In the genomic region with DNA sequence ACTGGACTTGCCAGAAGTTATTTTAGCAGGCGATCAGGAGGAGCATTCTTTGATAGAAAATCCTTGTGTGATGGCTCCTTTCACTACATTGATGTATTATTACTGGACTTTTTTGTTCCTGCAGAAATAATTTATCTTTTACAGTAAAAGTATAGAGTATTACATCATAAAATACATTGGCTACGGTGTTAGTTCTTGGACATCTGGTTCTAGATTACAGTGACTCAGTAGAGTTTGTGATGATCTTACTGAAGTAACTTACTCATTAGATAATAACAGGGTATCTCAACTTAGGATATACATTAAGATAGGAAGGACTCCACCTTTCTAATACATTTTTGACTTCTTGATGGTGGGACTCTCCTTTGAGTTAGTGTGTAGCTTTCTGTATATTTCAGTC, we compare ENCODE assay signal across 11 cellular contexts. TPM values are rescaled to one million over a fixed set of nuclear protein-coding genes. Genes with fewer than 3 reads are reported as not detected.
A peak's percentile ranks its signal among the peaks of the same experiment; 100 is the strongest.
DNase-seq lines count a peak whose midpoint lies in the region; ATAC-seq and TF ChIP-seq lines count a peak whose summit lies in the region.
"Had no signal": no experiment of that assay in that cellular context is flagged by ENCODE, and none has a peak within 500 bp of the region (broad histone marks: within the 10 kb centered on the region; RNA-seq: fewer than 3 reads in every experiment).

No MANE protein-coding gene starts in this region.

- peak overlapping the region; percentile 61 for H3K4me3 Mint-ChIP-seq in progenitor cell of endocrine pancreas (ENCODE audit: low read depth)

- H3K9me3 ChIP-seq in BLaER1 treated with 17β-estradiol and CSF1 and Interleukin-3, amounts not matched to agents 10 nM and 100 nM (replicated peaks in 1 of 11), result peaks cover 18 to 41% (median 28%) of the 10 kb centered on the region in 11 experiments; a peak in 18 of 22 replicates
- H3K9me3 ChIP-seq: lower lobe of right lung had no signal

- H3K4me2 ChIP-seq in BLaER1 treated with 17β-estradiol and CSF1 and Interleukin-3, amounts not matched to agents 10 nM and 100 nM, result peak overlapping the region in 7 of 11 experiments; percentile 19 to 60 (median 29); a peak in 6 of 22 replicates

- peaks cover 54% of the 10 kb centered on the region for H3K36me3 Mint-ChIP-seq in progenitor cell of endocrine pancreas (ENCODE audit: insufficient read depth)

- H3K9ac ChIP-seq in BLaER1 treated with 17β-estradiol and CSF1 and Interleukin-3, amounts not matched to agents 10 nM and 100 nM, result no peak overlapping the region

- H3K9me3 Mint-ChIP-seq in progenitor cell of endocrine pancreas (ENCODE audit: low read depth), result peaks cover 9% of the 10 kb centered on the region

- H3K4me1 ChIP-seq in BLaER1 treated with 17β-estradiol and CSF1 and Interleukin-3, amounts not matched to agents 10 nM and 100 nM, result peaks cover 0 to 18% (median 14%) of the 10 kb centered on the region in 10 experiments; a peak in 14 of 20 replicates

- H3K4me3 ChIP-seq in BLaER1 treated with 17β-estradiol and CSF1 and Interleukin-3, amounts not matched to agents 10 nM and 100 nM, result no peak overlapping the region
- H3K4me3 ChIP-seq in fibroblast of mammary gland (ENCODE audit: control insufficient read depth, low read depth, low read length), result no peak overlapping the region
- H3K4me3 ChIP-seq: lower lobe of right lung had no signal

- H3K27me3 ChIP-seq in BLaER1 treated with 17β-estradiol and CSF1 and Interleukin-3, amounts not matched to agents 10 nM and 100 nM, result no peaks in the 10 kb centered on the region

- no peaks in the 10 kb centered on the region for H3K27me3 Mint-ChIP-seq in progenitor cell of endocrine pancreas

- peak overlapping the region; percentile 99 for H3K27ac Mint-ChIP-seq in progenitor cell of endocrine pancreas

- peaks cover 16 to 38% (median 29%) of the 10 kb centered on the region in 11 experiments for H3K36me3 ChIP-seq in BLaER1 treated with 17β-estradiol and CSF1 and Interleukin-3, amounts not matched to agents 10 nM and 100 nM

- no peak for TF ChIP-seq CTCF in fibroblast of mammary gland (conservative IDR thresholded peaks at IDR 0.05; ENCODE audit: control insufficient read depth, insufficient read depth, low read depth, low read length)
- no peak for TF ChIP-seq CTCF in progenitor cell of endocrine pancreas (IDR thresholded peaks at IDR 0.05; ENCODE audit: unreplicated experiment)

- peaks cover 40% of the 10 kb centered on the region for H3K4me1 Mint-ChIP-seq in progenitor cell of endocrine pancreas (ENCODE audit: low read depth)

- H4K20me1 ChIP-seq in BLaER1 treated with 17β-estradiol and CSF1 and Interleukin-3, amounts not matched to agents 10 nM and 100 nM, result no peaks in the 10 kb centered on the region

- H3K27ac ChIP-seq in BLaER1 treated with 17β-estradiol and CSF1 and Interleukin-3, amounts not matched to agents 10 nM and 100 nM, result no peak overlapping the region; a peak in 1 of 22 replicates

- ATAC-seq in GM21515 (IDR thresholded peaks at IDR 0.05; ENCODE audit: unreplicated experiment) (no peak), HG02981 (IDR thresholded peaks at IDR 0.05; ENCODE audit: unreplicated experiment) (no peak), GM19395 (IDR thresholded peaks at IDR 0.05; ENCODE audit: unreplicated experiment) (no peak)

- peak; percentile 31 for DNase-seq in RPMI7951 (ENCODE audit: low read depth)
- peak; percentile 68 for DNase-seq in fibroblast of mammary gland (ENCODE audit: low read depth)
- no peak for DNase-seq in progenitor cell of endocrine pancreas (ENCODE audit: low spot score, unreplicated experiment)
- no peak for DNase-seq in SHP77 treated with DMSO at 0.1 percent for 48 hours (lab: John Stamatoyannopoulos, UW)
- DNase-seq: lower lobe of right lung; NCI-H1417 treated with DMSO at 0.1 percent for 48 hours; NK-92 treated with Interleukin-12 subunit alpha and Interleukin-12 subunit beta, amount 100 ng/mL, for 24 hours had no signal

RNA-seq across cellular contexts. Expression of gene ZNF462, which starts 59.0 kb away (rescaled TPM):
- 10.0 and 14.2 TPM in 2 replicates for total RNA-seq in RPMI7951 (2014; rRNA removed; shearing (Covaris generic))
- total RNA-seq in progenitor cell of endocrine pancreas, result 102 and 103 TPM in 2 replicates

Comparison
In these comparisons a context has a peak if more than half of its experiments do, and no peak if none do; other contexts are left out.
1. DNase-seq: peak in RPMI7951 (single experiment) and fibroblast of mammary gland (single experiment); none in progenitor cell of endocrine pancreas (single experiment) and SHP77 treated with DMSO at 0.1 percent for 48 hours (single experiment).